33 cellular contexts compared by ENCODE assay signal in genomic region chr7:88449410-88449809, GRCh38.
"Had no signal": no experiment of that assay in that cellular context is flagged by ENCODE, and none has a peak within 500 bp of the region (broad histone marks: within the 10 kb centered on the region; RNA-seq: fewer than 3 reads in every experiment).

No MANE protein-coding gene starts in this region.

- H3K36me3 Mint-ChIP-seq: activated CD4-positive, alpha-beta memory T cell treated with anti-CD3 and anti-CD28 coated beads for 36 hours; activated CD8-positive, alpha-beta memory T cell treated with anti-CD3 and anti-CD28 coated beads, Interleukin-2, amount 10 ng/mL, durations not matched to agents 7 days and 5 days; activated naive CD4-positive, alpha-beta T cell treated with anti-CD3 and anti-CD28 coated beads, Interleukin-2, amount 10 ng/mL, durations not matched to agents 7 days and 5 days; activated naive CD4-positive, alpha-beta T cell treated with anti-CD3 and anti-CD28 coated beads, Interleukin-2, amount 50 U/mL, for 72 hours had no signal

- H3K4me3 Mint-ChIP-seq: activated CD4-positive, alpha-beta memory T cell treated with anti-CD3 and anti-CD28 coated beads for 36 hours; activated CD4-positive, alpha-beta T cell treated with anti-CD3 and anti-CD28 coated beads for 36 hours; activated CD4-positive, alpha-beta T cell treated with anti-CD3 and anti-CD28 coated beads, Interleukin-2, amount 10 ng/mL, durations not matched to agents 24 days and 14 days; activated CD8-positive, alpha-beta memory T cell treated with anti-CD3 and anti-CD28 coated beads, Interleukin-2, amount 10 ng/mL, durations not matched to agents 7 days and 5 days; activated CD8-positive, alpha-beta T cell treated with anti-CD3 and anti-CD28 coated beads, Interleukin-2, amount 10 ng/mL, durations not matched to agents 7 days and 5 days; activated naive CD4-positive, alpha-beta T cell treated with anti-CD3 and anti-CD28 coated beads, Interleukin-2, amount 10 ng/mL, durations not matched to agents 7 days and 5 days; activated T-helper 1 cell treated with anti-CD3 and anti-CD28 coated beads, Interleukin-12 subunit alpha, Interleukin-12 subunit beta, Interleukin-2, Interleukin-4 antibody, amounts not matched to agents 30 ng/mL and 10 ng/mL and 1 ng/mL, durations not matched to agents 14 hours and 24 hours and 36 hours; effector memory CD8-positive, alpha-beta T cell; T-helper 17 cell; T-helper 2 cell treated with Interferon-gamma antibody and Interleukin-4, amounts not matched to agents 5 μg/mL and 100 μg/mL, for 36 hours had no signal

- H3K27me3 Mint-ChIP-seq: activated CD4-positive, alpha-beta T cell treated with anti-CD3 and anti-CD28 coated beads, Interleukin-2, amount 10 ng/mL, durations not matched to agents 24 days and 14 days; activated CD8-positive, alpha-beta memory T cell treated with anti-CD3 and anti-CD28 coated beads, Interleukin-2, amount 10 ng/mL, durations not matched to agents 7 days and 5 days; activated naive CD4-positive, alpha-beta T cell treated with anti-CD3 and anti-CD28 coated beads, Interleukin-2, amount 10 ng/mL, durations not matched to agents 7 days and 5 days; effector memory CD8-positive, alpha-beta T cell had no signal

- H3K27ac ChIP-seq: body of pancreas, esophagus muscularis mucosa, gastroesophageal sphincter, heart right ventricle, WERI-Rb-1 had no signal

- H3K36me3 ChIP-seq: esophagus muscularis mucosa, gastroesophageal sphincter, heart right ventricle, WERI-Rb-1 had no signal

- H3K9me3 ChIP-seq: body of pancreas, esophagus muscularis mucosa, gastroesophageal sphincter, heart right ventricle had no signal

- ATAC-seq: activated CD4-positive, alpha-beta T cell treated with anti-CD3 and anti-CD28 coated beads for 36 hours; activated CD8-positive, alpha-beta memory T cell treated with anti-CD3 and anti-CD28 coated beads, Interleukin-2, amount 10 ng/mL, durations not matched to agents 7 days and 5 days; activated CD8-positive, alpha-beta T cell treated with anti-CD3 and anti-CD28 coated beads, Interleukin-2, amount 10 ng/mL, durations not matched to agents 7 days and 5 days; activated naive CD4-positive, alpha-beta T cell treated with anti-CD3 and anti-CD28 coated beads, Interleukin-2, amount 50 U/mL, for 72 hours; body of pancreas; effector memory CD8-positive, alpha-beta T cell; gastroesophageal sphincter; heart right ventricle; T-helper 17 cell had no signal

- H3K4me1 ChIP-seq: body of pancreas, esophagus muscularis mucosa, gastroesophageal sphincter, heart right ventricle had no signal

- H3K4me1 Mint-ChIP-seq: activated CD4-positive, alpha-beta T cell treated with anti-CD3 and anti-CD28 coated beads for 36 hours; activated CD4-positive, alpha-beta T cell treated with anti-CD3 and anti-CD28 coated beads, Interleukin-2, amount 10 ng/mL, durations not matched to agents 24 days and 14 days; activated CD8-positive, alpha-beta memory T cell treated with anti-CD3 and anti-CD28 coated beads, Interleukin-2, amount 10 ng/mL, durations not matched to agents 7 days and 5 days; activated naive CD4-positive, alpha-beta T cell treated with anti-CD3 and anti-CD28 coated beads, Interleukin-2, amount 10 ng/mL, durations not matched to agents 7 days and 5 days had no signal

- H3K27me3 ChIP-seq: body of pancreas, esophagus muscularis mucosa, gastroesophageal sphincter, heart right ventricle had no signal

- H3K9me3 Mint-ChIP-seq: activated CD4-positive, alpha-beta memory T cell treated with anti-CD3 and anti-CD28 coated beads for 36 hours; activated CD4-positive, alpha-beta T cell treated with anti-CD3 and anti-CD28 coated beads, Interleukin-2, amount 10 ng/mL, durations not matched to agents 24 days and 14 days; activated naive CD4-positive, alpha-beta T cell treated with anti-CD3 and anti-CD28 coated beads, Interleukin-2, amount 10 ng/mL, durations not matched to agents 7 days and 5 days; activated naive CD4-positive, alpha-beta T cell treated with anti-CD3 and anti-CD28 coated beads, Interleukin-2, amount 50 U/mL, for 72 hours; activated T-helper 2 cell treated with anti-CD3 and anti-CD28 coated beads, Interferon-gamma antibody, Interleukin-2, Interleukin-4, amounts not matched to agents 10 μg/mL and 5 μg/mL and 100 μg/mL, durations not matched to agents 14 hours and 24 hours and 36 hours; effector memory CD8-positive, alpha-beta T cell; T-helper 2 cell treated with Interferon-gamma antibody and Interleukin-4, amounts not matched to agents 5 μg/mL and 100 μg/mL, for 36 hours had no signal

- DNase-seq: activated CD4-positive, alpha-beta memory T cell treated with anti-CD3 and anti-CD28 coated beads for 36 hours; activated CD4-positive, alpha-beta T cell treated with anti-CD3 and anti-CD28 coated beads for 36 hours; activated CD4-positive, alpha-beta T cell treated with anti-CD3 and anti-CD28 coated beads, Interleukin-2, amount 10 ng/mL, durations not matched to agents 24 days and 14 days; activated CD4-positive, CD25-positive, alpha-beta regulatory T cell; activated CD4-positive, CD25-positive, alpha-beta regulatory T cell treated with anti-CD3 and anti-CD28 coated beads, Interleukin-2, amount 50 U/mL, for 72 hours; activated CD8-positive, alpha-beta memory T cell treated with anti-CD3 and anti-CD28 coated beads, Interleukin-2, amount 10 ng/mL, durations not matched to agents 7 days and 5 days; activated CD8-positive, alpha-beta memory T cell treated with anti-CD3 and anti-CD28 coated beads, Interleukin-2, amount 50 U/mL, for 4 hours; activated CD8-positive, alpha-beta T cell treated with anti-CD3 and anti-CD28 coated beads, Interleukin-2, amount 10 ng/mL, durations not matched to agents 7 days and 5 days; activated effector memory CD4-positive, alpha-beta T cell treated with anti-CD3 and anti-CD28 coated beads, Interleukin-2, amount 50 U/mL, for 16 hours; activated naive CD4-positive, alpha-beta T cell treated with anti-CD3 and anti-CD28 coated beads, Interleukin-2, amount 10 ng/mL, durations not matched to agents 7 days and 5 days; activated T-cell treated with anti-CD3 and anti-CD28 coated beads, Interleukin-2, amount 50 U/mL, for 1 hour; activated T-cell treated with anti-CD3 and anti-CD28 coated beads, Interleukin-2, amount 50 U/mL, for 48 hours; amniotic stem cell; aorta; body of pancreas; caudate nucleus; cortex of kidney; dermis blood vessel endothelial cell; effector CD4-positive, alpha-beta T cell; effector memory CD8-positive, alpha-beta T cell; erythroblast; foreskin melanocyte; heart right ventricle; T-helper 1 cell; T-helper 17 cell; T1000; WERI-Rb-1 had no signal

- H3K4me3 ChIP-seq: body of pancreas, esophagus muscularis mucosa, gastroesophageal sphincter, heart right ventricle had no signal

- H3K27ac Mint-ChIP-seq: activated CD4-positive, alpha-beta memory T cell treated with anti-CD3 and anti-CD28 coated beads for 36 hours; activated CD4-positive, alpha-beta T cell treated with anti-CD3 and anti-CD28 coated beads for 36 hours; activated CD4-positive, alpha-beta T cell treated with anti-CD3 and anti-CD28 coated beads, Interleukin-2, amount 10 ng/mL, durations not matched to agents 24 days and 14 days; activated CD8-positive, alpha-beta memory T cell treated with anti-CD3 and anti-CD28 coated beads, Interleukin-2, amount 10 ng/mL, durations not matched to agents 7 days and 5 days; activated CD8-positive, alpha-beta T cell treated with anti-CD3 and anti-CD28 coated beads, Interleukin-2, amount 10 ng/mL, durations not matched to agents 7 days and 5 days; activated naive CD4-positive, alpha-beta T cell treated with anti-CD3 and anti-CD28 coated beads, Interleukin-2, amount 10 ng/mL, durations not matched to agents 7 days and 5 days; activated naive CD4-positive, alpha-beta T cell treated with anti-CD3 and anti-CD28 coated beads, Interleukin-2, amount 50 U/mL, for 72 hours; activated T-helper 1 cell treated with anti-CD3 and anti-CD28 coated beads, Interleukin-12 subunit alpha, Interleukin-12 subunit beta, Interleukin-2, Interleukin-4 antibody, amounts not matched to agents 30 ng/mL and 10 ng/mL and 1 ng/mL, durations not matched to agents 14 hours and 24 hours and 36 hours; activated T-helper 2 cell treated with anti-CD3 and anti-CD28 coated beads, Interferon-gamma antibody, Interleukin-2, Interleukin-4, amounts not matched to agents 10 μg/mL and 5 μg/mL and 100 μg/mL, durations not matched to agents 14 hours and 24 hours and 36 hours; effector memory CD8-positive, alpha-beta T cell; T-helper 17 cell; T-helper 2 cell treated with Interferon-gamma antibody and Interleukin-4, amounts not matched to agents 5 μg/mL and 100 μg/mL, for 36 hours had no signal
